Comparison of ENCODE assay signal across 18 cellular contexts in the genomic region with DNA sequence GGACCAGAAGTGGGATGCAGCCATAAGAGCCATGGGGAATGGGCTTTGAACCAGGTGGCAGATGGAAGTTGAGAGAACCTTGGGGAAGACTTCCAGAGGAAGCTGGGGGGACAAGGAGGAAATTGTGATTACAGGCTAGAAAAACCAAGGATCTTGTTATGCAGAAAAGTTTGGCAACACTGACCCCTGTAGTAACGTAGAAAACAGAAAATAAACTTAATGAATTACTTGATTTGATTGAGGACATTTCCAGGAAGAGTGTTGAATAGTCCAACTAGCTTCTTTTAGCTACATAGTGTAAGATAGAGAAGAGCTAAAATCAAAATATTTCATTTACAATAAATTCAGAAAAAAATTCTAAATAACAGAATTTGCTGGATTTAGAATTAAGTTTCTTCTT.
A peak's percentile ranks its signal among the peaks of the same experiment; 100 is the strongest.
DNase-seq lines count a peak whose midpoint lies in the region; FAIRE-seq and TF ChIP-seq lines count a peak whose summit lies in the region.
"Had no signal": no experiment of that assay in that cellular context is flagged by ENCODE, and none has a peak within 500 bp of the region (broad histone marks: within the 10 kb centered on the region; RNA-seq: fewer than 3 reads in every experiment).

No MANE protein-coding gene starts in this region.

- DNase-seq in D721Med (ENCODE audit: insufficient read length, low spot score) (no peak), dermis blood vessel endothelial cell (peak; percentile 19), frontal cortex (ENCODE audit: low spot score in 2 of 2) (no peak), SHP77 treated with DMSO at 0.1 percent for 48 hours (lab: John Stamatoyannopoulos, UW) (no peak), GM20000 (ENCODE audit: low spot score) (no peak), RKO (ENCODE audit: low spot score) (no peak)
- DNase-seq: Caco-2; CD4-positive, alpha-beta T cell; DMS153; DMS79 treated with DMSO at 0.1 percent for 48 hours; EL; GOT3; H7; KG1 had no signal

- peak; percentile 7 for TF ChIP-seq CTCF in D721Med (IDR thresholded peaks at IDR 0.05; ENCODE audit: insufficient read depth, missing control alignments)
- no peak for TF ChIP-seq CTCF in GM20000 (IDR thresholded peaks at IDR 0.05; ENCODE audit: extremely low read depth, missing control alignments)

- FAIRE-seq in D721Med (lab: Jason Lieb, UNC) (no peak), frontal cortex (lab: Jason Lieb, UNC) (peak; percentile 19)
- FAIRE-seq: GM12878, GM18507, HepG2 had no signal

- no peak for TF ChIP-seq EP300 in Ishikawa (IDR thresholded peaks at IDR 0.05; ENCODE audit: borderline replicate concordance)

- TF ChIP-seq RAD21 in Ishikawa (IDR thresholded peaks at IDR 0.05; ENCODE audit: low read depth) = peak; percentile 41

TF ChIP-seq in Ishikawa, 13 proteins besides CTCF, POLR2A, EP300 and RAD21:
- TF ChIP-seq CEBPB (IDR thresholded peaks at IDR 0.05) (no peak), TAF1 (IDR thresholded peaks at IDR 0.05; ENCODE audit: low read depth) (no peak), NFIC (IDR thresholded peaks at IDR 0.05) (no peak), TEAD4 (IDR thresholded peaks at IDR 0.05) (no peak), EGR1 (IDR thresholded peaks at IDR 0.05) (no peak), FOXM1 (IDR thresholded peaks at IDR 0.05; ENCODE audit: borderline replicate concordance, low read depth) (no peak), ZBTB7A (IDR thresholded peaks at IDR 0.05; ENCODE audit: low read depth) (no peak), YY1 (IDR thresholded peaks at IDR 0.05; ENCODE audit: low read depth) (no peak), CREB1 (IDR thresholded peaks at IDR 0.05; ENCODE audit: low read depth) (no peak)
- TF ChIP-seq, protein P1, sequence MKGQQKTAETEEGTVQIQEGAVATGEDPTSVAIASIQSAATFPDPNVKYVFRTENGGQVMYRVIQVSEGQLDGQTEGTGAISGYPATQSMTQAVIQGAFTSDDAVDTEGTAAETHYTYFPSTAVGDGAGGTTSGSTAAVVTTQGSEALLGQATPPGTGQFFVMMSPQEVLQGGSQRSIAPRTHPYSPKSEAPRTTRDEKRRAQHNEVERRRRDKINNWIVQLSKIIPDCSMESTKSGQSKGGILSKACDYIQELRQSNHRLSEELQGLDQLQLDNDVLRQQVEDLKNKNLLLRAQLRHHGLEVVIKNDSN (IDR thresholded peaks at IDR 0.05) = no peak
- TF ChIP-seq, protein P2, sequence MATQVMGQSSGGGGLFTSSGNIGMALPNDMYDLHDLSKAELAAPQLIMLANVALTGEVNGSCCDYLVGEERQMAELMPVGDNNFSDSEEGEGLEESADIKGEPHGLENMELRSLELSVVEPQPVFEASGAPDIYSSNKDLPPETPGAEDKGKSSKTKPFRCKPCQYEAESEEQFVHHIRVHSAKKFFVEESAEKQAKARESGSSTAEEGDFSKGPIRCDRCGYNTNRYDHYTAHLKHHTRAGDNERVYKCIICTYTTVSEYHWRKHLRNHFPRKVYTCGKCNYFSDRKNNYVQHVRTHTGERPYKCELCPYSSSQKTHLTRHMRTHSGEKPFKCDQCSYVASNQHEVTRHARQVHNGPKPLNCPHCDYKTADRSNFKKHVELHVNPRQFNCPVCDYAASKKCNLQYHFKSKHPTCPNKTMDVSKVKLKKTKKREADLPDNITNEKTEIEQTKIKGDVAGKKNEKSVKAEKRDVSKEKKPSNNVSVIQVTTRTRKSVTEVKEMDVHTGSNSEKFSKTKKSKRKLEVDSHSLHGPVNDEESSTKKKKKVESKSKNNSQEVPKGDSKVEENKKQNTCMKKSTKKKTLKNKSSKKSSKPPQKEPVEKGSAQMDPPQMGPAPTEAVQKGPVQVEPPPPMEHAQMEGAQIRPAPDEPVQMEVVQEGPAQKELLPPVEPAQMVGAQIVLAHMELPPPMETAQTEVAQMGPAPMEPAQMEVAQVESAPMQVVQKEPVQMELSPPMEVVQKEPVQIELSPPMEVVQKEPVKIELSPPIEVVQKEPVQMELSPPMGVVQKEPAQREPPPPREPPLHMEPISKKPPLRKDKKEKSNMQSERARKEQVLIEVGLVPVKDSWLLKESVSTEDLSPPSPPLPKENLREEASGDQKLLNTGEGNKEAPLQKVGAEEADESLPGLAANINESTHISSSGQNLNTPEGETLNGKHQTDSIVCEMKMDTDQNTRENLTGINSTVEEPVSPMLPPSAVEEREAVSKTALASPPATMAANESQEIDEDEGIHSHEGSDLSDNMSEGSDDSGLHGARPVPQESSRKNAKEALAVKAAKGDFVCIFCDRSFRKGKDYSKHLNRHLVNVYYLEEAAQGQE (IDR thresholded peaks at IDR 0.05; ENCODE audit: low read depth) = no peak
- TF ChIP-seq, protein P3, sequence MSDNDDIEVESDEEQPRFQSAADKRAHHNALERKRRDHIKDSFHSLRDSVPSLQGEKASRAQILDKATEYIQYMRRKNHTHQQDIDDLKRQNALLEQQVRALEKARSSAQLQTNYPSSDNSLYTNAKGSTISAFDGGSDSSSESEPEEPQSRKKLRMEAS (IDR thresholded peaks at IDR 0.05) = no peak
